15 cellular contexts compared by ENCODE assay signal in genomic region chr22:37918580-37919274, GRCh38. TPM values are rescaled to one million over a fixed set of nuclear protein-coding genes. Genes with fewer than 3 reads are reported as not detected.
"Had no signal": no experiment of that assay in that cellular context is flagged by ENCODE, and none has a peak within 500 bp of the region (broad histone marks: within the 10 kb centered on the region; RNA-seq: fewer than 3 reads in every experiment).

No MANE protein-coding gene starts in this region.

- FAIRE-seq: colon had no signal

- DNase-seq: activated CD4-positive, alpha-beta memory T cell treated with anti-CD3 and anti-CD28 coated beads, Interleukin-2, amount 10 ng/mL, durations not matched to agents 7 days and 5 days; activated CD4-positive, alpha-beta T cell treated with anti-CD3 and anti-CD28 coated beads for 1 hour; activated CD8-positive, alpha-beta memory T cell treated with anti-CD3 and anti-CD28 coated beads, Interleukin-2, amount 50 U/mL, for 48 hours; activated naive CD8-positive, alpha-beta T cell treated with anti-CD3 and anti-CD28 coated beads, Interleukin-2, amount 50 U/mL, for 24 hours; hypothalamus; naive thymus-derived CD8-positive, alpha-beta T cell; nucleus accumbens; right lobe of liver; spleen; stimulated activated CD4-positive, alpha-beta T cell treated with anti-CD3 and anti-CD28 coated beads, Interleukin-1b, Interleukin-23, amount 100 ng/mL, for 48 hours; stimulated activated naive CD4-positive, alpha-beta T cell treated with Interleukin-2 at 50 U/mL for 16 hours; upper lobe of right lung had no signal

- ATAC-seq: activated naive CD8-positive, alpha-beta T cell treated with anti-CD3 and anti-CD28 coated beads, Interleukin-2, amount 50 U/mL, for 24 hours; naive thymus-derived CD8-positive, alpha-beta T cell; upper lobe of right lung had no signal

- H3K4me3 ChIP-seq: ascending aorta, right lobe of liver, spleen, upper lobe of right lung had no signal

- H3K4me1 ChIP-seq: ascending aorta, right lobe of liver, upper lobe of right lung had no signal

- H3K9me3 ChIP-seq: ascending aorta, right lobe of liver, spleen, upper lobe of right lung had no signal

- H3K27me3 ChIP-seq: ascending aorta, right lobe of liver, spleen, upper lobe of right lung had no signal

- H3K27ac ChIP-seq: ascending aorta, right lobe of liver, upper lobe of right lung had no signal

RNA-seq across cellular contexts. Expression of gene C22orf23, which starts 34.7 kb away (rescaled TPM):
- total RNA-seq: activated CD4-positive, alpha-beta memory T cell treated with anti-CD3 and anti-CD28 coated beads, Interleukin-2, amount 10 ng/mL, durations not matched to agents 7 days and 5 days; ascending aorta; mononuclear cell; naive thymus-derived CD8-positive, alpha-beta T cell; spleen; upper lobe of right lung had no signal
- polyA plus RNA-seq: naive thymus-derived CD8-positive, alpha-beta T cell had no signal
